In genomic region chr3:35484939-35485605, GRCh38 we compare ENCODE assay signal across 1 cellular context.
TF ChIP-seq lines count a peak whose summit lies in the region.

No MANE protein-coding gene starts in this region.

TF ChIP-seq in H1, 55 proteins besides CTCF, POLR2A, EP300 and RAD21:
- no peak for TF ChIP-seq RBBP5 (IDR thresholded peaks at IDR 0.05; ENCODE audit: borderline replicate concordance, low read depth, low read length)
- TF ChIP-seq TEAD4 (IDR thresholded peaks at IDR 0.05; ENCODE audit: low read depth, low read length), result no peak
- no peak for TF ChIP-seq BACH1 (IDR thresholded peaks at IDR 0.05; ENCODE audit: low read length)
- TF ChIP-seq FOSL1 (IDR thresholded peaks at IDR 0.05; ENCODE audit: insufficient read depth, low read depth, low read length), result no peak
- TF ChIP-seq TAF7 (optimal IDR thresholded peaks at IDR 0.05; ENCODE audit: borderline replicate concordance, low read depth, low read length), result no peak
- TF ChIP-seq EZH2 (IDR thresholded peaks at IDR 0.05; ENCODE audit: low read depth, low read length, severe bottlenecking), result no peak
- no peak for TF ChIP-seq KDM5A (IDR thresholded peaks at IDR 0.05; ENCODE audit: low read length)
